ENCODE assay signal across 25 cellular contexts in genomic region chr3:120473389-120473788, GRCh38.
"Had no signal": no experiment of that assay in that cellular context is flagged by ENCODE, and none has a peak within 500 bp of the region (broad histone marks: within the 10 kb centered on the region; RNA-seq: fewer than 3 reads in every experiment).

No MANE protein-coding gene starts in this region.

- H3K27ac ChIP-seq: Peyer's patch, RWPE1, SJCRH30, VCaP had no signal

- ATAC-seq: activated CD4-positive, alpha-beta T cell treated with anti-CD3 and anti-CD28 coated beads for 36 hours; activated T-cell treated with anti-CD3 and anti-CD28 coated beads, Interleukin-2, amount 50 U/mL, for 72 hours had no signal

- H3K4me3 ChIP-seq: Peyer's patch, SJCRH30 had no signal

- H3K9ac ChIP-seq: SK-N-SH had no signal

- H3K4me1 ChIP-seq: Peyer's patch, SJCRH30 had no signal

- H3K27me3 ChIP-seq: Peyer's patch, SJCRH30 had no signal

- H3K4me3 Mint-ChIP-seq: activated CD4-positive, alpha-beta memory T cell treated with anti-CD3 and anti-CD28 coated beads, Interleukin-2, amount 10 ng/mL, durations not matched to agents 7 days and 5 days; activated CD4-positive, alpha-beta T cell treated with anti-CD3 and anti-CD28 coated beads for 36 hours; activated naive CD4-positive, alpha-beta T cell treated with anti-CD3 and anti-CD28 coated beads, Interleukin-2, amount 10 ng/mL, durations not matched to agents 7 days and 5 days; activated naive CD8-positive, alpha-beta T cell treated with anti-CD3 and anti-CD28 coated beads for 36 hours; activated T-cell treated with anti-CD3 and anti-CD28 coated beads, Interleukin-2, amount 50 U/mL, for 72 hours had no signal

- H3K9me3 ChIP-seq: Peyer's patch, SK-N-SH had no signal

- DNase-seq: activated CD4-positive, alpha-beta memory T cell treated with anti-CD3 and anti-CD28 coated beads, Interleukin-2, amount 10 ng/mL, durations not matched to agents 7 days and 5 days; activated CD4-positive, alpha-beta T cell treated with anti-CD3 and anti-CD28 coated beads for 36 hours; activated CD4-positive, alpha-beta T cell treated with anti-CD3 and anti-CD28 coated beads, Interleukin-2, amount 50 U/mL, for 1 hour; activated CD4-positive, CD25-positive, alpha-beta regulatory T cell; activated gamma-delta T cell treated with Interleukin-2 at 50 U/mL for 16 hours; activated naive CD4-positive, alpha-beta T cell treated with anti-CD3 and anti-CD28 coated beads, Interleukin-2, amount 10 ng/mL, durations not matched to agents 7 days and 5 days; activated naive CD8-positive, alpha-beta T cell treated with anti-CD3 and anti-CD28 coated beads for 36 hours; activated T-cell treated with anti-CD3 and anti-CD28 coated beads for 4 hours; activated T-cell treated with anti-CD3 and anti-CD28 coated beads, Interleukin-2, amount 50 U/mL, for 72 hours; anterior cingulate cortex; central memory CD4-positive, alpha-beta T cell; NCI-H1105 treated with DMSO at 0.1 percent for 48 hours; NCI-H1436 treated with DMSO at 0.1 percent for 48 hours; NCI-H187 treated with DMSO at 0.1 percent for 48 hours; NCI-H2081 treated with DMSO at 0.1 percent for 48 hours; NCI-H446; NCI-H524; Peyer's patch; Right ventricle myocardium superior; SJCRH30; SK-N-SH; T-helper 1 cell had no signal

- H3K4me2 ChIP-seq: SK-N-SH had no signal

- H3K9me3 Mint-ChIP-seq: activated CD4-positive, alpha-beta memory T cell treated with anti-CD3 and anti-CD28 coated beads, Interleukin-2, amount 10 ng/mL, durations not matched to agents 7 days and 5 days; activated naive CD4-positive, alpha-beta T cell treated with anti-CD3 and anti-CD28 coated beads, Interleukin-2, amount 10 ng/mL, durations not matched to agents 7 days and 5 days; activated naive CD8-positive, alpha-beta T cell treated with anti-CD3 and anti-CD28 coated beads for 36 hours; activated T-helper 2 cell treated with anti-CD3 and anti-CD28 coated beads, Interferon-gamma antibody, Interleukin-2, Interleukin-4, amounts not matched to agents 10 μg/mL and 5 μg/mL and 100 μg/mL, durations not matched to agents 14 hours and 24 hours and 36 hours had no signal

- H3K27ac Mint-ChIP-seq: activated CD4-positive, alpha-beta memory T cell treated with anti-CD3 and anti-CD28 coated beads, Interleukin-2, amount 10 ng/mL, durations not matched to agents 7 days and 5 days; activated CD4-positive, alpha-beta T cell treated with anti-CD3 and anti-CD28 coated beads for 36 hours; activated naive CD4-positive, alpha-beta T cell treated with anti-CD3 and anti-CD28 coated beads, Interleukin-2, amount 10 ng/mL, durations not matched to agents 7 days and 5 days; activated naive CD8-positive, alpha-beta T cell treated with anti-CD3 and anti-CD28 coated beads for 36 hours; activated T-cell treated with anti-CD3 and anti-CD28 coated beads, Interleukin-2, amount 50 U/mL, for 72 hours; activated T-helper 2 cell treated with anti-CD3 and anti-CD28 coated beads, Interferon-gamma antibody, Interleukin-2, Interleukin-4, amounts not matched to agents 10 μg/mL and 5 μg/mL and 100 μg/mL, durations not matched to agents 14 hours and 24 hours and 36 hours had no signal

- H3K36me3 Mint-ChIP-seq: activated naive CD4-positive, alpha-beta T cell treated with anti-CD3 and anti-CD28 coated beads, Interleukin-2, amount 10 ng/mL, durations not matched to agents 7 days and 5 days; activated naive CD8-positive, alpha-beta T cell treated with anti-CD3 and anti-CD28 coated beads for 36 hours had no signal

- H3K36me3 ChIP-seq: Peyer's patch, SJCRH30 had no signal

- H3K4me1 Mint-ChIP-seq: activated CD4-positive, alpha-beta memory T cell treated with anti-CD3 and anti-CD28 coated beads, Interleukin-2, amount 10 ng/mL, durations not matched to agents 7 days and 5 days; activated CD4-positive, alpha-beta T cell treated with anti-CD3 and anti-CD28 coated beads for 36 hours; activated naive CD4-positive, alpha-beta T cell treated with anti-CD3 and anti-CD28 coated beads, Interleukin-2, amount 10 ng/mL, durations not matched to agents 7 days and 5 days; activated naive CD8-positive, alpha-beta T cell treated with anti-CD3 and anti-CD28 coated beads for 36 hours had no signal
